Comparison of ENCODE assay signal across 9 cellular contexts in the genomic region with DNA sequence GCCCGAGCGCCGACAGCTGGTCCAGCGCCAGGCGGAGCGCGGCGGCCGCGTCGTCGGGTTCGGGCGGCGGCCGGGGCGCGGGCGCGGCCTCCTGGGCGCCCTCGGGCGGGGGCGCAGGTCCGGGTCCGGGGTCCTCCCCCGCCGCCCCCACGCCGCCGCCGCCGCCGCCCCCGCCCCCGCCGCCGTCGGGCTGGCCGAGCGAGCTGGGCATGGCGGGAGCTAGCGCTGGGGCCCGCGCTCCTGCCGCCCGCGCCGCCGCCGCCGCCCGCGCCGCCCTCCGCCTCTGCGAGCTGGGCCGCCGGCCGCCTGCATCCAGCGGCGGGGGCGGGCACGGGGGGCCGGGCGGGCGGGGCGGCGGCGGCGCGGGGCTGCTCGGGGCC. TPM values are rescaled to one million over a fixed set of nuclear protein-coding genes. Genes with fewer than 3 reads are reported as not detected.
DNase-seq lines count a peak whose midpoint lies in the region; ATAC-seq, FAIRE-seq and TF ChIP-seq lines count a peak whose summit lies in the region.
"Had no signal": no experiment of that assay in that cellular context is flagged by ENCODE, and none has a peak within 500 bp of the region (broad histone marks: within the 10 kb centered on the region; RNA-seq: fewer than 3 reads in every experiment).

No MANE protein-coding gene starts in this region.

- H3K27me3 ChIP-seq in lung (ENCODE audit: control insufficient read depth, insufficient read depth), result no peaks in the 10 kb centered on the region

- DNase-seq in T-helper 17 cell (peak in 1 of 3 donors; percentile 21), lung (ENCODE audit: low spot score) (no peak), NCI-H1694 treated with DMSO at 0.1 percent for 48 hours (lab: John Stamatoyannopoulos, UW) (no peak), amniotic stem cell (lab: John Stamatoyannopoulos, UW) (no peak), GM12891 (ENCODE audit: insufficient read length, low spot score) (no peak)

- ATAC-seq in GM18505 (IDR thresholded peaks at IDR 0.05; ENCODE audit: unreplicated experiment) (peak; percentile 22), T-helper 17 cell (peak; percentile 52), lung (ENCODE audit: insufficient read depth, low FRiP score) (no peak), HG03139 (IDR thresholded peaks at IDR 0.05; ENCODE audit: unreplicated experiment) (no peak)

- peaks cover 0 to 2% of the 10 kb centered on the region in 2 donors for H3K36me3 ChIP-seq in lung (ENCODE audit: control insufficient read depth in 2 of 2, insufficient read depth in 2 of 2, low read length in 2 of 2)

- FAIRE-seq in GM12891 (lab: Jason Lieb, UNC), result no peak

- H3K4me3 Mint-ChIP-seq in T-helper 17 cell, result no peak overlapping the region

- peak overlapping the region; percentile 75 for H3K4me3 ChIP-seq in lung

- no peak overlapping the region for H3K27ac Mint-ChIP-seq in T-helper 17 cell

- H3K27ac ChIP-seq in 22Rv1 (peak overlapping the region; percentile 71), lung (ENCODE audit: low read depth in 1 of 2, low read length in 1 of 2) (no peak overlapping the region)

- no peak for TF ChIP-seq POLR2A in GM18505 (IDR thresholded peaks at IDR 0.05; ENCODE audit: borderline replicate concordance, extremely low read depth, insufficient read depth, insufficient read length)
- no peak for TF ChIP-seq POLR2A in GM12891 (IDR thresholded peaks at IDR 0.05; ENCODE audit: low read depth, low read length)

- peaks cover 10% of the 10 kb centered on the region for H3K4me1 Mint-ChIP-seq in T-helper 17 cell

- no peaks in the 10 kb centered on the region for H3K9me3 ChIP-seq in T-helper 17 cell (ENCODE audit: control insufficient read depth, low read length, poor library complexity, severe bottlenecking)
- H3K9me3 ChIP-seq in lung (ENCODE audit: control insufficient read depth in 2 of 2, insufficient read depth in 1 of 2, low read length in 1 of 2), result no peaks in the 10 kb centered on the region

- H3K36me3 Mint-ChIP-seq in T-helper 17 cell (ENCODE audit: low read depth), result no peaks in the 10 kb centered on the region

- 0% methylated on average over 52 of the region's 73 CpGs; no CpG with 5 or more reads in 1 of the 2 donors for WGBS in lung, 2 donors

- no peak for TF ChIP-seq CTCF in 22Rv1 (IDR thresholded peaks at IDR 0.05)
- TF ChIP-seq CTCF in lung (IDR thresholded peaks at IDR 0.05; ENCODE audit: control extremely low read depth, extremely low read depth), result no peak

- peaks cover 0 to 12% of the 10 kb centered on the region in 2 donors for H3K4me1 ChIP-seq in lung (ENCODE audit: control insufficient read depth in 2 of 2, insufficient read depth in 2 of 2, low read length in 2 of 2)

- H3K27me3 Mint-ChIP-seq in T-helper 17 cell, result peaks cover 6% of the 10 kb centered on the region

TF ChIP-seq in GM12891, 5 proteins besides CTCF, POLR2A, EP300 and RAD21:
- TF ChIP-seq PAX5 (IDR thresholded peaks at IDR 0.05; ENCODE audit: insufficient read depth, low read length, severe bottlenecking) (no peak), POLR2AphosphoS5 (IDR thresholded peaks at IDR 0.05; ENCODE audit: low read depth, low read length) (no peak), TAF1 (IDR thresholded peaks at IDR 0.05; ENCODE audit: low read depth, low read length) (no peak), POU2F2 (IDR thresholded peaks at IDR 0.05; ENCODE audit: low read depth, low read length) (no peak), SPI1 (IDR thresholded peaks at IDR 0.05; ENCODE audit: low read depth, low read length) (no peak)

RNA-seq across cellular contexts. Expression of a gene that starts 0.3 kb away (rescaled TPM):
- total RNA-seq in T-helper 17 cell (1 to 10 TPM; 2.7 to 3.3 TPM), lung (10 to 100 TPM; 31.0 to 33.9 TPM)
- 1 to 10 TPM; 4.8 to 8.6 TPM for polyA plus RNA-seq in lung
- polyA plus RNA-seq in GM12891 (2012; ENCODE audit: low read depth, missing spikeins), result 1.0 TPM

RNA-seq across cellular contexts. Expression of a gene that starts 24.8 kb away (rescaled TPM):
- total RNA-seq in T-helper 17 cell (10 to 100 TPM; 37.9 to 40.6 TPM), lung (100 to 1,000 TPM in 1 of 2 donors, 10 to 100 TPM in 1; 48.1 to 102 TPM)
- 100 to 1,000 TPM in 1 of 2 donors, 10 to 100 TPM in 1; 74.8 to 129 TPM for polyA plus RNA-seq in lung
- 38.8 TPM for polyA plus RNA-seq in GM12891 (2012; ENCODE audit: low read depth, missing spikeins)

RNA-seq across cellular contexts. Expression of a gene that starts 37.4 kb away (rescaled TPM):
- total RNA-seq in T-helper 17 cell, result 100 to 1,000 TPM; 125 to 128 TPM
- total RNA-seq in lung, result 100 to 1,000 TPM in 1 of 2 donors, 10 to 100 TPM in 1; 35.4 to 225 TPM
- polyA plus RNA-seq in lung, result 100 to 1,000 TPM; 122 to 131 TPM
- 202 TPM for polyA plus RNA-seq in GM12891 (2012; ENCODE audit: low read depth, missing spikeins)

RNA-seq across cellular contexts. Expression of a gene that starts 44.0 kb away (rescaled TPM):
- total RNA-seq in T-helper 17 cell, result not detected
- total RNA-seq in lung, result not detected
- under 1 TPM in 1 of 2 donors, not detected in 1; 0.09 TPM for polyA plus RNA-seq in lung
- 0.06 TPM for polyA plus RNA-seq in GM12891 (2012; ENCODE audit: low read depth, missing spikeins)
- total RNA-seq: Calu3 had no signal

RNA-seq across cellular contexts. Expression of a gene that starts 55.0 kb away (rescaled TPM):
- 1 to 10 TPM; 2.9 to 5.6 TPM for total RNA-seq in T-helper 17 cell
- 1 to 10 TPM in 1 of 2 donors, under 1 TPM in 1; 0.97 to 2.8 TPM for total RNA-seq in lung
- polyA plus RNA-seq in lung, result 1 to 10 TPM; 1.4 to 1.5 TPM
- polyA plus RNA-seq in GM12891 (2012; ENCODE audit: low read depth, missing spikeins), result not detected

Comparison
In these comparisons a context has a peak if more than half of its experiments do, and no peak if none do; other contexts are left out.
1. ATAC-seq: peak in GM18505 (single experiment) and T-helper 17 cell (single experiment); none in lung (single experiment) and HG03139 (single experiment).
2. RNA of a gene that starts 0.3 kb away (total RNA-seq): 31.0 to 33.9 TPM in lung; 2.7 to 3.3 TPM in T-helper 17 cell; every median in the first group is over 4 times any median in the second.